Comparison of ENCODE assay signal across 9 cellular contexts in genomic region chr15:48966595-48967301, GRCh38. TPM values are rescaled to one million over a fixed set of nuclear protein-coding genes. Genes with fewer than 3 reads are reported as not detected.
DNase-seq lines count a peak whose midpoint lies in the region; ATAC-seq and TF ChIP-seq lines count a peak whose summit lies in the region.
"Had no signal": no experiment of that assay in that cellular context is flagged by ENCODE, and none has a peak within 500 bp of the region (broad histone marks: within the 10 kb centered on the region; RNA-seq: fewer than 3 reads in every experiment).

No MANE protein-coding gene starts in this region.

- peaks cover 54% of the 10 kb centered on the region for H3K27me3 Mint-ChIP-seq in endodermal cell (ENCODE audit: insufficient read depth)

- POLR2A ChIA-PET in HCT116 (lab: Charles Lee) = interaction anchor here (2.2 kb wide), 1 partner anchor 9 kb away, joined by 8 read pairs; no protein-coding TSS in a partner anchor

- TF ChIP-seq RAD21 in HCT116 (IDR thresholded peaks at IDR 0.05; ENCODE audit: low read depth) = no peak

- TF ChIP-seq CTCF in HCT116 (IDR thresholded peaks at IDR 0.05 in 2 of 3, conservative IDR thresholded peaks at IDR 0.05 in 1 of 3; ENCODE audit: borderline replicate concordance in 1 of 3, insufficient read depth in 1 of 3, low read depth in 2 of 3, low read length in 2 of 3) = no peak
- TF ChIP-seq CTCF in MM.1S (IDR thresholded peaks at IDR 0.05; ENCODE audit: low read length) = no peak
- no peak for TF ChIP-seq CTCF in epithelial cell of esophagus (IDR thresholded peaks at IDR 0.05; ENCODE audit: insufficient read depth, low read depth, low read length, missing control alignments)
- TF ChIP-seq CTCF in endodermal cell (conservative IDR thresholded peaks at IDR 0.05) = no peak

- H3K27me3 ChIP-seq in HCT116 (ENCODE audit: insufficient read depth, low read length) = no peaks in the 10 kb centered on the region
- no peaks in the 10 kb centered on the region for H3K27me3 ChIP-seq in MM.1S (replicated peaks; ENCODE audit: insufficient read depth, low read length)
- peaks cover 30% of the 10 kb centered on the region for H3K27me3 ChIP-seq in endodermal cell (ENCODE audit: control insufficient read depth, insufficient read depth, low read length, poor library complexity, severe bottlenecking)

- RAD21 ChIA-PET in HCT116 (lab: Charles Lee; ENCODE audit: low non-redundant PET in 1 of 2, low total read pairs in 2 of 2, uncharacterized antibody in 2 of 2, unreplicated experiment in 2 of 2) = interaction anchor here (0.6 to 1.5 kb wide), 2 partner anchors 89 to 180 kb away, joined by 4 to 5 read pairs; partner anchors contain the start of gene EID1 (in 1 of the 2)

- ATAC-seq in GM18520 (IDR thresholded peaks at IDR 0.05; ENCODE audit: unreplicated experiment) = peak; percentile 85
- no peak for ATAC-seq in HCT116

- H2AFZ ChIP-seq in HCT116 (ENCODE audit: low read depth, low read length, poor library complexity, severe bottlenecking) = no peak overlapping the region
- H2AFZ ChIP-seq in MM.1S (ENCODE audit: low read length) = no peak overlapping the region

- DNase-seq in HCT116 (ENCODE audit: low read depth, low spot score) (no peak), MM.1S (peak; percentile 58), epithelial cell of esophagus (ENCODE audit: low read depth) (peak; percentile 75), ecto neural progenitor cell (ENCODE audit: low spot score) (no peak), NCI-H187 treated with DMSO at 0.1 percent for 48 hours (lab: John Stamatoyannopoulos, UW) (no peak), endodermal cell (no peak), NCI-H510A treated with DMSO at 0.1 percent for 48 hours (lab: John Stamatoyannopoulos, UW) (no peak)

- H3K9me2 ChIP-seq in HCT116 (ENCODE audit: insufficient read depth) (no peaks in the 10 kb centered on the region), MM.1S (replicated peaks; ENCODE audit: insufficient read depth, low read length) (no peaks in the 10 kb centered on the region)

- H3K79me2 ChIP-seq in HCT116 (ENCODE audit: insufficient read depth, low read length) (no peaks in the 10 kb centered on the region), MM.1S (ENCODE audit: low read length) (no peaks in the 10 kb centered on the region)

- BruUV-seq in HCT116 (replicated peaks; lab: Mats Ljungman, UMichigan) = no TSS peak

- no peaks in the 10 kb centered on the region for H3K9me3 Mint-ChIP-seq in endodermal cell

- TF ChIP-seq POLR2A in HCT116 (IDR thresholded peaks at IDR 0.05; ENCODE audit: borderline replicate concordance, extremely low read depth, insufficient read depth, insufficient read length) = no peak

- 90 to 95% methylated on average over 2 of the region's 2 CpGs for WGBS in endodermal cell (ENCODE audit: insufficient coverage in 1 of 2, insufficient read length in 1 of 2), 2 experiments

- no peaks in the 10 kb centered on the region for H3F3A ChIP-seq in MM.1S (ENCODE audit: insufficient read depth, low read length)

- H3K4me1 Mint-ChIP-seq in endodermal cell = peaks cover 16% of the 10 kb centered on the region

- no peaks in the 10 kb centered on the region for H4K20me1 ChIP-seq in HCT116 (ENCODE audit: insufficient read depth)
- H4K20me1 ChIP-seq in MM.1S (ENCODE audit: insufficient read depth, low read length) = no peaks in the 10 kb centered on the region

- H3K4me3 ChIP-seq in HCT116 (replicated peaks in 1 of 2; ENCODE audit: low read depth in 1 of 2, low read length in 2 of 2) = no peak overlapping the region
- no peak overlapping the region for H3K4me3 ChIP-seq in MM.1S (ENCODE audit: low read length)
- H3K4me3 ChIP-seq in epithelial cell of esophagus (ENCODE audit: low read length) = no peak overlapping the region
- H3K4me3 ChIP-seq in endodermal cell (ENCODE audit: low read length) = no peak overlapping the region
- H3K4me3 ChIP-seq: lung had no signal

- intact Hi-C loops in HCT116 (cut with micrococcal nuclease) = loop anchor here (1.0 to 10.0 kb wide), 2 partner anchors 104 to 612 kb away; no protein-coding TSS in a partner anchor

- H3K9me3 ChIP-seq in HCT116 (ENCODE audit: control insufficient read depth in 1 of 2, insufficient read depth in 1 of 2, low read depth in 1 of 2, low read length in 2 of 2) (no peaks in the 10 kb centered on the region), MM.1S (replicated peaks; ENCODE audit: insufficient read depth, low read length) (no peaks in the 10 kb centered on the region), endodermal cell (ENCODE audit: control insufficient read depth, low read length) (no peaks in the 10 kb centered on the region)

- CTCF ChIA-PET in HCT116 (lab: Charles Lee) = interaction anchor here (1.1 to 5.2 kb wide), 6 partner anchors 9 to 608 kb away, joined by 3 to 68 read pairs (median 5); partner anchors contain the start of genes CEP152 and EID1

- H3K27ac Mint-ChIP-seq in endodermal cell = no peak overlapping the region

- no peak overlapping the region for H3K4me3 Mint-ChIP-seq in endodermal cell

- no peaks in the 10 kb centered on the region for H3K36me3 Mint-ChIP-seq in endodermal cell (ENCODE audit: low read depth)

- H3K4me2 ChIP-seq in HCT116 (ENCODE audit: low read length) (no peak overlapping the region), MM.1S (ENCODE audit: low read depth, low read length) (no peak overlapping the region)

- H3K9ac ChIP-seq in HCT116 (ENCODE audit: low read length) (no peak overlapping the region), MM.1S (ENCODE audit: low read length) (no peak overlapping the region), endodermal cell (ENCODE audit: extremely low read depth, low read length, poor library complexity, severe bottlenecking) (no peak overlapping the region)

- H3K4me1 ChIP-seq in HCT116 (ENCODE audit: control insufficient read depth in 1 of 2, insufficient read depth in 2 of 2, low read length in 2 of 2) = peaks cover 4 to 18% of the 10 kb centered on the region in 2 experiments; a peak in 3 of 4 replicates
- no peaks in the 10 kb centered on the region; the same call in none of the 2 replicates for H3K4me1 ChIP-seq in MM.1S (ENCODE audit: low read length)
- H3K4me1 ChIP-seq in endodermal cell (ENCODE audit: control insufficient read depth, insufficient read depth, low read length) = peaks cover 4% of the 10 kb centered on the region

- no peak overlapping the region for H3K27ac ChIP-seq in HCT116 (ENCODE audit: low read depth, low read length)
- H3K27ac ChIP-seq in MM.1S (ENCODE audit: low read length) = no peak overlapping the region
- no peak overlapping the region for H3K27ac ChIP-seq in endodermal cell (ENCODE audit: low read depth, low read length)

- H3K36me3 ChIP-seq in HCT116 (ENCODE audit: control insufficient read depth in 1 of 2, insufficient read depth in 2 of 2, low read length in 2 of 2) (no peaks in the 10 kb centered on the region), MM.1S (replicated peaks; ENCODE audit: insufficient read depth, low read length) (no peaks in the 10 kb centered on the region), endodermal cell (ENCODE audit: control insufficient read depth, insufficient read depth, low read length) (no peaks in the 10 kb centered on the region)

TF ChIP-seq in HCT116, 20 proteins besides CTCF, POLR2A, EP300 and RAD21:
- TF ChIP-seq ELF1 (IDR thresholded peaks at IDR 0.05; ENCODE audit: borderline replicate concordance, low read depth) (peak; percentile 30; the same call in 1 of the 2 replicates), ATF3 (IDR thresholded peaks at IDR 0.05) (no peak), EZH2phosphoT487 (IDR thresholded peaks at IDR 0.05; ENCODE audit: borderline replicate concordance) (no peak)

RNA-seq across cellular contexts. Expression of gene SHC4, which starts 3.0 kb away (rescaled TPM):
- total RNA-seq in HCT116 (2021; ENCODE audit: unreplicated experiment) = 0.44 TPM
- polyA plus RNA-seq in HCT116 (2012) = 0.52 and 0.77 TPM in 2 replicates
- under 1 TPM; 0.29 to 0.58 TPM for total RNA-seq in endodermal cell
- 1.8 TPM for polyA plus RNA-seq in endodermal cell (2013, experiment 1 of 2)
- polyA plus RNA-seq in endodermal cell (2013, experiment 2 of 2) = 1.5 TPM

Comparison
In these comparisons a context has a peak if more than half of its experiments do, and no peak if none do; other contexts are left out.
1. DNase-seq: peak in MM.1S (single experiment) and epithelial cell of esophagus (single experiment); none in HCT116 (single experiment), ecto neural progenitor cell (single experiment), NCI-H187 treated with DMSO at 0.1 percent for 48 hours (single experiment), endodermal cell (single experiment) and NCI-H510A treated with DMSO at 0.1 percent for 48 hours (single experiment).